In genomic region chr21:15732996-15733329, GRCh38 we compare ENCODE assay signal across 9 cellular contexts. TPM values are rescaled to one million over a fixed set of nuclear protein-coding genes. Genes with fewer than 3 reads are reported as not detected.
DNase-seq lines count a peak whose midpoint lies in the region; ATAC-seq and TF ChIP-seq lines count a peak whose summit lies in the region.
"Had no signal": no experiment of that assay in that cellular context is flagged by ENCODE, and none has a peak within 500 bp of the region (broad histone marks: within the 10 kb centered on the region; RNA-seq: fewer than 3 reads in every experiment).

No MANE protein-coding gene starts in this region.

- no peaks in the 10 kb centered on the region for H3K36me3 ChIP-seq in GM06990 (ENCODE audit: control insufficient read depth, insufficient read depth, low read length)
- no peaks in the 10 kb centered on the region for H3K36me3 ChIP-seq in MG63

- H3K27ac Mint-ChIP-seq in progenitor cell of endocrine pancreas, result peak overlapping the region; percentile 18

- no peaks in the 10 kb centered on the region for H3K27me3 Mint-ChIP-seq in progenitor cell of endocrine pancreas

- no peaks in the 10 kb centered on the region for H3K9me3 ChIP-seq in MG63

- H3K4me3 ChIP-seq in GM06990 (replicated peaks; ENCODE audit: low read depth, low read length), result peak overlapping the region; percentile 72
- peak overlapping the region; percentile 64 for H3K4me3 ChIP-seq in MG63
- H3K4me3 ChIP-seq in coronary artery, result peak overlapping the region; percentile 93
- H3K4me3 ChIP-seq: lung had no signal

- H3K4me1 Mint-ChIP-seq in progenitor cell of endocrine pancreas (ENCODE audit: low read depth), result peaks cover 27% of the 10 kb centered on the region

- peaks cover 8% of the 10 kb centered on the region for H3K36me3 Mint-ChIP-seq in progenitor cell of endocrine pancreas (ENCODE audit: insufficient read depth)

- no peak for ATAC-seq in esophagus mucosa

- peaks cover 15% of the 10 kb centered on the region for H3K9me3 Mint-ChIP-seq in progenitor cell of endocrine pancreas (ENCODE audit: low read depth)

- no peak overlapping the region for H3K27ac ChIP-seq in coronary artery

- DNase-seq in GM06990 (ENCODE audit: extremely low read depth, insufficient read length) (no peak), MG63 (no peak), coronary artery (ENCODE audit: low spot score) (no peak), progenitor cell of endocrine pancreas (ENCODE audit: low spot score, unreplicated experiment) (no peak), NCI-H774 (lab: John Stamatoyannopoulos, UW) (no peak), COLO668 (lab: John Stamatoyannopoulos, UW; ENCODE audit: unreplicated experiment) (no peak), NCI-H524 treated with DMSO at 0.1 percent for 48 hours (lab: John Stamatoyannopoulos, UW) (no peak)

- H3K27me3 ChIP-seq in GM06990 (replicated peaks; ENCODE audit: control insufficient read depth, insufficient read depth, low read length), result no peaks in the 10 kb centered on the region
- no peaks in the 10 kb centered on the region for H3K27me3 ChIP-seq in MG63

- no peak for TF ChIP-seq CTCF in GM06990 (IDR thresholded peaks at IDR 0.05; ENCODE audit: insufficient read depth, low read length, poor library complexity, severe bottlenecking)
- TF ChIP-seq CTCF in coronary artery (IDR thresholded peaks at IDR 0.05), result no peak
- no peak for TF ChIP-seq CTCF in progenitor cell of endocrine pancreas (IDR thresholded peaks at IDR 0.05; ENCODE audit: unreplicated experiment)

- H3K4me3 Mint-ChIP-seq in progenitor cell of endocrine pancreas (ENCODE audit: low read depth), result peak overlapping the region; percentile 47

RNA-seq across cellular contexts. Expression of gene USP25, which starts 3.2 kb away (rescaled TPM):
- 16.4 and 25.1 TPM in 2 replicates for total RNA-seq in MG63 (2014; rRNA removed; shearing (Covaris generic); ENCODE audit: low replicate concordance)
- total RNA-seq in progenitor cell of endocrine pancreas (48.8 and 50.3 TPM in 2 replicates), esophagus mucosa (28.4 TPM)
